Comparison of ENCODE assay signal across 8 cellular contexts in the genomic region with DNA sequence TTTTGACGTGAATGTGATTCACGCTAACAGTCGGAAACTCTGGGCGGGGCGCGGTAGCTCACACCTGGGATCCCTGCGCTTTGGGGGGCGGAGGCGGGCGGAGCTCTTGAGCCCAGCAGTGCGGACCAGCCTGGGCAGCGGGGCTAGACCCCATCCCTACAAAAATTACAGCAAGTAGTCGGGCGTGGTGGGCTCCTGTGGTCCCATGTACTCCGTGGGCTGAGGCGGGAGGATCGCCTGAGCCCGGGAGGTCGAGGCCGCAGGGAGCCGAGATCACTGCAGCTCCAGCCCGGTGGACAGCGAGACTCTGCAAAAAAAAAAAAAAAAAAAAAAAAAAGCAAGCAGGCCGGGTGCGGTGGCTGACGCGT. TPM values are rescaled to one million over a fixed set of nuclear protein-coding genes. Genes with fewer than 3 reads are reported as not detected.
DNase-seq lines count a peak whose midpoint lies in the region; ATAC-seq and TF ChIP-seq lines count a peak whose summit lies in the region.
"Not testable (repeated sequence)": the region's sequence is repeated elsewhere in the genome, so short reads cannot be mapped to it uniquely, and the experiment has no call there.

No MANE protein-coding gene starts in this region.

- ATAC-seq in GM21367 (IDR thresholded peaks at IDR 0.05; ENCODE audit: unreplicated experiment) (peak; percentile 45), HG03066 (IDR thresholded peaks at IDR 0.05; ENCODE audit: low read depth, unreplicated experiment) (peak; percentile 49), esophagus mucosa (peak; percentile 52)

- TF ChIP-seq CTCF in CD14-positive monocyte (IDR thresholded peaks at IDR 0.05); Peyer's patch (IDR thresholded peaks at IDR 0.05): not testable (repeated sequence)

- H3K9me3 Mint-ChIP-seq in CD14-positive monocyte; activated T-helper 2 cell treated with anti-CD3 and anti-CD28 coated beads, Interferon-gamma antibody, Interleukin-2, Interleukin-4, amounts not matched to agents 10 μg/mL and 5 μg/mL and 100 μg/mL, durations not matched to agents 14 hours and 24 hours and 36 hours: not testable (repeated sequence)

- H3K27me3 Mint-ChIP-seq in CD14-positive monocyte (ENCODE audit: low read depth in 3 of 3); activated T-helper 2 cell treated with anti-CD3 and anti-CD28 coated beads, Interferon-gamma antibody, Interleukin-2, Interleukin-4, amounts not matched to agents 10 μg/mL and 5 μg/mL and 100 μg/mL, durations not matched to agents 14 hours and 24 hours and 36 hours (ENCODE audit: low read depth): not testable (repeated sequence)

- H3K4me1 Mint-ChIP-seq in CD14-positive monocyte: not testable (repeated sequence)
- H3K4me1 Mint-ChIP-seq in activated T-helper 2 cell treated with anti-CD3 and anti-CD28 coated beads, Interferon-gamma antibody, Interleukin-2, Interleukin-4, amounts not matched to agents 10 μg/mL and 5 μg/mL and 100 μg/mL, durations not matched to agents 14 hours and 24 hours and 36 hours (ENCODE audit: low read depth): peaks cover 44% of the 10 kb centered on the region

- H3K4me3 ChIP-seq in Peyer's patch: peak overlapping the region; percentile 22 to 53 (median 48)
- H3K4me3 ChIP-seq in mononuclear cell (ENCODE audit: low read length): peak overlapping the region; percentile 38

- not testable (repeated sequence) for H3K27me3 ChIP-seq in Peyer's patch; mononuclear cell (ENCODE audit: insufficient read depth, low read length)

- peak overlapping the region; percentile 78 to 82 for H3K4me3 Mint-ChIP-seq in CD14-positive monocyte
- peak overlapping the region; percentile 72 for H3K4me3 Mint-ChIP-seq in activated T-helper 2 cell treated with anti-CD3 and anti-CD28 coated beads, Interferon-gamma antibody, Interleukin-2, Interleukin-4, amounts not matched to agents 10 μg/mL and 5 μg/mL and 100 μg/mL, durations not matched to agents 14 hours and 24 hours and 36 hours (ENCODE audit: low read depth)

- peak overlapping the region in 3 of 4 donors; percentile 46 to 78 (median 76) for H3K27ac ChIP-seq in Peyer's patch

- intact Hi-C loops in CD14-positive monocyte (cut with micrococcal nuclease): not testable (repeated sequence)
- intact Hi-C loops in activated T-helper 2 cell treated with anti-CD3 and anti-CD28 coated beads, Interferon-gamma antibody, Interleukin-2, Interleukin-4, amounts not matched to agents 10 μg/mL and 5 μg/mL and 100 μg/mL, durations not matched to agents 14 hours and 24 hours and 36 hours (cut with micrococcal nuclease): loop anchor here (5.0 kb wide), 1 partner anchor 47 kb away; a partner anchor contains a TSS

- H3K36me3 ChIP-seq in Peyer's patch: peaks cover 0 to 14% (median 0%) of the 10 kb centered on the region in 3 donors

- H3K4me1 ChIP-seq in Peyer's patch; mononuclear cell (ENCODE audit: insufficient read depth, low read length): not testable (repeated sequence)

- H3K9me3 ChIP-seq in Peyer's patch; mononuclear cell (ENCODE audit: low read depth, low read length): not testable (repeated sequence)

- DNase-seq in CD14-positive monocyte (ENCODE audit: low spot score); Peyer's patch; activated T-helper 2 cell treated with anti-CD3 and anti-CD28 coated beads, Interferon-gamma antibody, Interleukin-2, Interleukin-4, amounts not matched to agents 10 μg/mL and 5 μg/mL and 100 μg/mL, durations not matched to agents 14 hours and 24 hours and 36 hours (ENCODE audit: low spot score): not testable (repeated sequence)
- peak; percentile 18 to 29 (median 19) for DNase-seq in stimulated activated CD4-positive, alpha-beta T cell treated with anti-CD3 and anti-CD28 coated beads, TNF-alpha, amount 100 ng/mL, for 24 hours (ENCODE audit: low read depth in 3 of 3)

- H3K36me3 Mint-ChIP-seq in CD14-positive monocyte: peaks cover 19 to 32% of the 10 kb centered on the region in 2 donors
- H3K36me3 Mint-ChIP-seq in activated T-helper 2 cell treated with anti-CD3 and anti-CD28 coated beads, Interferon-gamma antibody, Interleukin-2, Interleukin-4, amounts not matched to agents 10 μg/mL and 5 μg/mL and 100 μg/mL, durations not matched to agents 14 hours and 24 hours and 36 hours (ENCODE audit: low read depth): peaks cover 50% of the 10 kb centered on the region

- not testable (repeated sequence) for TF ChIP-seq POLR2A in Peyer's patch (IDR thresholded peaks at IDR 0.05)

- H3K27ac Mint-ChIP-seq in CD14-positive monocyte: not testable (repeated sequence)
- peak overlapping the region; percentile 78 for H3K27ac Mint-ChIP-seq in activated T-helper 2 cell treated with anti-CD3 and anti-CD28 coated beads, Interferon-gamma antibody, Interleukin-2, Interleukin-4, amounts not matched to agents 10 μg/mL and 5 μg/mL and 100 μg/mL, durations not matched to agents 14 hours and 24 hours and 36 hours

RNA-seq across cellular contexts. Expression of a gene that starts 46.4 kb away (rescaled TPM):
- 1 to 10 TPM in 1 of 2 donors, under 1 TPM in 1; 0.84 to 1.8 TPM for polyA plus RNA-seq in CD14-positive monocyte
- total RNA-seq in Peyer's patch: 100 to 1,000 TPM in 1 of 4 donors, 10 to 100 TPM in 3; 18.6 to 149 (median 24.6) TPM
- total RNA-seq in activated T-helper 2 cell treated with anti-CD3 and anti-CD28 coated beads, Interferon-gamma antibody, Interleukin-2, Interleukin-4, amounts not matched to agents 10 μg/mL and 5 μg/mL and 100 μg/mL, durations not matched to agents 14 hours and 24 hours and 36 hours: 122 and 123 TPM in 2 replicates
- total RNA-seq in esophagus mucosa: 42.6 TPM
- total RNA-seq in mononuclear cell: 36.4 TPM
